ENCODE assay signal across 8 cellular contexts in genomic region chr9:20355022-20355421, GRCh38.
DNase-seq lines count a peak whose midpoint lies in the region; ATAC-seq and TF ChIP-seq lines count a peak whose summit lies in the region.
"Had no signal": no experiment of that assay in that cellular context is flagged by ENCODE, and none has a peak within 500 bp of the region (broad histone marks: within the 10 kb centered on the region; RNA-seq: fewer than 3 reads in every experiment).

No MANE protein-coding gene starts in this region.

- no peak overlapping the region for H3K4me3 Mint-ChIP-seq in activated naive CD8-positive, alpha-beta T cell treated with anti-CD3 and anti-CD28 coated beads, Interleukin-2, amount 50 U/mL, for 24 hours

- H2AFZ ChIP-seq in osteoblast (ENCODE audit: low read length): no peak overlapping the region

- H3K27ac ChIP-seq in osteoblast (ENCODE audit: low read depth, low read length): peak overlapping the region; percentile 70

- peaks cover 37% of the 10 kb centered on the region for H3K4me1 ChIP-seq in osteoblast (ENCODE audit: insufficient read depth, low read length)

- H3K36me3 Mint-ChIP-seq in activated naive CD8-positive, alpha-beta T cell treated with anti-CD3 and anti-CD28 coated beads, Interleukin-2, amount 50 U/mL, for 24 hours (ENCODE audit: low read depth): peaks cover 38% of the 10 kb centered on the region

- H3K79me2 ChIP-seq in osteoblast (ENCODE audit: insufficient read depth, low read length): no peaks in the 10 kb centered on the region

- no peaks in the 10 kb centered on the region for H3K36me3 ChIP-seq in osteoblast (ENCODE audit: insufficient read depth, low read length)

- H3K27me3 Mint-ChIP-seq in activated naive CD8-positive, alpha-beta T cell treated with anti-CD3 and anti-CD28 coated beads, Interleukin-2, amount 50 U/mL, for 24 hours: no peaks in the 10 kb centered on the region

- no peaks in the 10 kb centered on the region for H3K27me3 ChIP-seq in osteoblast (ENCODE audit: insufficient read depth, low read length)

- no peaks in the 10 kb centered on the region for H3K9me3 ChIP-seq in osteoblast (ENCODE audit: low read depth, low read length)

- peak overlapping the region; percentile 61 for H3K4me2 ChIP-seq in osteoblast (ENCODE audit: insufficient read depth, low read length)

- H3K9me3 Mint-ChIP-seq in activated naive CD8-positive, alpha-beta T cell treated with anti-CD3 and anti-CD28 coated beads, Interleukin-2, amount 50 U/mL, for 24 hours: no peaks in the 10 kb centered on the region

- no peak for TF ChIP-seq CTCF in osteoblast (IDR thresholded peaks at IDR 0.05; ENCODE audit: extremely low read depth, low read depth, low read length)

- ATAC-seq in GM18498 (IDR thresholded peaks at IDR 0.05; ENCODE audit: unreplicated experiment): peak; percentile 39
- peak; percentile 58 for ATAC-seq in activated naive CD8-positive, alpha-beta T cell treated with anti-CD3 and anti-CD28 coated beads, Interleukin-2, amount 50 U/mL, for 24 hours

- peak overlapping the region; percentile 28 for H3K27ac Mint-ChIP-seq in activated naive CD8-positive, alpha-beta T cell treated with anti-CD3 and anti-CD28 coated beads, Interleukin-2, amount 50 U/mL, for 24 hours

- H3K4me1 Mint-ChIP-seq in activated naive CD8-positive, alpha-beta T cell treated with anti-CD3 and anti-CD28 coated beads, Interleukin-2, amount 50 U/mL, for 24 hours: peaks cover 70% of the 10 kb centered on the region

- H3K4me3 ChIP-seq in osteoblast (ENCODE audit: insufficient read depth, low read length): no peak overlapping the region
- H3K4me3 ChIP-seq: skin epidermis had no signal

- H4K20me1 ChIP-seq in osteoblast (ENCODE audit: insufficient read depth, low read length): no peaks in the 10 kb centered on the region

- DNase-seq in HCEC 1CT: peak; percentile 95
- no peak for DNase-seq in activated naive CD8-positive, alpha-beta T cell treated with anti-CD3 and anti-CD28 coated beads, Interleukin-2, amount 50 U/mL, for 24 hours
- peak; percentile 82 for DNase-seq in osteoblast (ENCODE audit: insufficient read length, low spot score, missing footprints)
- no peak for DNase-seq in activated effector memory CD4-positive, alpha-beta T cell treated with Interleukin-2 at 50 U/mL for 16 hours
- DNase-seq in middle frontal gyrus (ENCODE audit: extremely low spot score, low spot score): no peak
- DNase-seq in NCI-H2171 treated with DMSO at 0.1 percent for 48 hours (lab: John Stamatoyannopoulos, UW): no peak

Comparison
In these comparisons a context has a peak if more than half of its experiments do, and no peak if none do; other contexts are left out.
1. DNase-seq: peak in HCEC 1CT (single experiment) and osteoblast (single experiment); none in activated naive CD8-positive, alpha-beta T cell treated with anti-CD3 and anti-CD28 coated beads, Interleukin-2, amount 50 U/mL, for 24 hours (single experiment), activated effector memory CD4-positive, alpha-beta T cell treated with Interleukin-2 at 50 U/mL for 16 hours (single experiment), middle frontal gyrus (single experiment) and NCI-H2171 treated with DMSO at 0.1 percent for 48 hours (single experiment).